In the genomic region with DNA sequence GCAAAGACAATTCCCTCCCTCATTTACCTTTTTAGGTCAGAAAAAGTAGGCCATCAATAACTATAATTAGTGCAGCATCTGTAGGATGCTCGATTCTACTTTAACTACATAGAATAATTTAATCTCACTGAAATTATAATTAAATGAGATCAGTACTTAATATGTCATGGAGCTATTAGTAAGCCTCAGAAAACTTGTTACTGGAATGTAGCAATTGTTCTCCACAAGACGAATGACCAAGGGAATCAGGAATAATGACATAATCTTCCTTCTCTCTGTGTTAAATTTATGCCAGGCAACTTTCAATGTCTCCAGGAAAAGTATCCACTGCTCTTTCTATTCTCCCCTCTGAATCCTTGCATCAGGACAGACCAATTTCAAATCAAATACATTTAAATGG, we compare ENCODE assay signal across 1 cellular context.
A peak's percentile ranks its signal among the peaks of the same experiment; 100 is the strongest.
TF ChIP-seq lines count a peak whose summit lies in the region.

No MANE protein-coding gene starts in this region.

TF ChIP-seq in SK-N-SH treated with all-trans-retinoic acid at 6 μM for 48 hours, 23 proteins besides CTCF, POLR2A, EP300 and RAD21 (continued from another document):
- TF ChIP-seq, protein P1, sequence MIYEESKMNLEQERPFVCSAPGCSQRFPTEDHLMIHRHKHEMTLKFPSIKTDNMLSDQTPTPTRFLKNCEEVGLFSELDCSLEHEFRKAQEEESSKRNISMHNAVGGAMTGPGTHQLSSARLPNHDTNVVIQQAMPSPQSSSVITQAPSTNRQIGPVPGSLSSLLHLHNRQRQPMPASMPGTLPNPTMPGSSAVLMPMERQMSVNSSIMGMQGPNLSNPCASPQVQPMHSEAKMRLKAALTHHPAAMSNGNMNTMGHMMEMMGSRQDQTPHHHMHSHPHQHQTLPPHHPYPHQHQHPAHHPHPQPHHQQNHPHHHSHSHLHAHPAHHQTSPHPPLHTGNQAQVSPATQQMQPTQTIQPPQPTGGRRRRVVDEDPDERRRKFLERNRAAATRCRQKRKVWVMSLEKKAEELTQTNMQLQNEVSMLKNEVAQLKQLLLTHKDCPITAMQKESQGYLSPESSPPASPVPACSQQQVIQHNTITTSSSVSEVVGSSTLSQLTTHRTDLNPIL (CRISPR knock-in tag; IDR thresholded peaks at IDR 0.05; ENCODE audit: low read depth) = peak; percentile 52; the same call in 1 of the 2 replicates
- no peak for TF ChIP-seq RARB (CRISPR knock-in tag; IDR thresholded peaks at IDR 0.05)
